ENCODE assay signal across 27 cellular contexts in genomic region chr12:130977759-130978127, GRCh38. TPM values are rescaled to one million over a fixed set of nuclear protein-coding genes. Genes with fewer than 3 reads are reported as not detected.
"Had no signal": no experiment of that assay in that cellular context is flagged by ENCODE, and none has a peak within 500 bp of the region (broad histone marks: within the 10 kb centered on the region; RNA-seq: fewer than 3 reads in every experiment).

No MANE protein-coding gene starts in this region.

- H3K27ac ChIP-seq: foreskin keratinocyte, hepatocyte, neutrophil, thoracic aorta, upper lobe of left lung, WERI-Rb-1 had no signal

- H3K9me3 Mint-ChIP-seq: activated CD4-positive, alpha-beta T cell treated with anti-CD3 and anti-CD28 coated beads, Interleukin-2, amount 10 ng/mL, durations not matched to agents 7 days and 5 days; activated CD8-positive, alpha-beta T cell treated with anti-CD3 and anti-CD28 coated beads for 36 hours; activated naive CD4-positive, alpha-beta T cell treated with anti-CD3 and anti-CD28 coated beads, Interleukin-2, amount 50 U/mL, for 72 hours; activated T-cell treated with anti-CD3 and anti-CD28 coated beads, Interleukin-2, amount 50 U/mL, for 72 hours; central memory CD8-positive, alpha-beta T cell; dendritic cell treated with granulocyte-macrophage colony-stimulating factor and Interleukin-4, amounts not matched to agents 40 ng/mL and 50 ng/mL, for 4 days; endodermal cell; naive thymus-derived CD8-positive, alpha-beta T cell; stimulated activated effector memory CD8-positive, alpha-beta T cell treated with anti-CD3 and anti-CD28 coated beads, Interleukin-12 subunit alpha, Interleukin-12 subunit beta, amount 100 ng/mL, for 72 hours; stimulated activated naive CD8-positive, alpha-beta T cell treated with anti-CD3 and anti-CD28 coated beads, Interleukin-15, Interleukin-2, amounts not matched to agents 100 ng/mL and 50 ng/mL, for 24 hours had no signal

- H3K4me2 ChIP-seq: hepatocyte had no signal

- H3K4me3 Mint-ChIP-seq: activated CD4-positive, alpha-beta T cell treated with anti-CD3 and anti-CD28 coated beads, Interleukin-2, amount 10 ng/mL, durations not matched to agents 7 days and 5 days; activated CD8-positive, alpha-beta T cell treated with anti-CD3 and anti-CD28 coated beads for 36 hours; activated T-cell treated with anti-CD3 and anti-CD28 coated beads, Interleukin-2, amount 50 U/mL, for 72 hours; central memory CD8-positive, alpha-beta T cell; dendritic cell treated with granulocyte-macrophage colony-stimulating factor and Interleukin-4, amounts not matched to agents 40 ng/mL and 50 ng/mL, for 4 days; endodermal cell; naive thymus-derived CD8-positive, alpha-beta T cell; stimulated activated effector memory CD8-positive, alpha-beta T cell treated with anti-CD3 and anti-CD28 coated beads, Interleukin-12 subunit alpha, Interleukin-12 subunit beta, amount 100 ng/mL, for 72 hours; stimulated activated naive CD8-positive, alpha-beta T cell treated with anti-CD3 and anti-CD28 coated beads, Interleukin-15, Interleukin-2, amounts not matched to agents 100 ng/mL and 50 ng/mL, for 24 hours had no signal

- ATAC-seq: activated CD8-positive, alpha-beta T cell treated with anti-CD3 and anti-CD28 coated beads for 36 hours; activated naive CD4-positive, alpha-beta T cell treated with anti-CD3 and anti-CD28 coated beads, Interleukin-2, amount 50 U/mL, for 72 hours; activated T-cell treated with anti-CD3 and anti-CD28 coated beads, Interleukin-2, amount 50 U/mL, for 72 hours; esophagus mucosa; foreskin keratinocyte; naive thymus-derived CD8-positive, alpha-beta T cell; stimulated activated effector memory CD8-positive, alpha-beta T cell treated with anti-CD3 and anti-CD28 coated beads, Interleukin-12 subunit alpha, Interleukin-12 subunit beta, amount 100 ng/mL, for 72 hours had no signal

- H3K4me1 ChIP-seq: breast epithelium, foreskin keratinocyte had no signal

- H3K9me3 ChIP-seq: breast epithelium, neutrophil, sigmoid colon, thoracic aorta, upper lobe of left lung had no signal

- H2AFZ ChIP-seq: hepatocyte had no signal

- H3K79me2 ChIP-seq: hepatocyte had no signal

- H3K36me3 ChIP-seq: breast epithelium, neutrophil, sigmoid colon, thoracic aorta, WERI-Rb-1 had no signal

- H3K27me3 ChIP-seq: breast epithelium, foreskin keratinocyte, hepatocyte, sigmoid colon, upper lobe of left lung had no signal

- DNase-seq: activated CD4-positive, alpha-beta T cell treated with anti-CD3 and anti-CD28 coated beads, Interleukin-2, amount 10 ng/mL, durations not matched to agents 7 days and 5 days; activated CD4-positive, CD25-positive, alpha-beta regulatory T cell treated with anti-CD3 and anti-CD28 coated beads, Interleukin-2, amount 50 U/mL, for 72 hours; activated CD8-positive, alpha-beta T cell treated with anti-CD3 and anti-CD28 coated beads for 36 hours; activated naive CD4-positive, alpha-beta T cell; activated T-cell treated with anti-CD3 and anti-CD28 coated beads for 4 hours; activated T-cell treated with anti-CD3 and anti-CD28 coated beads, Interleukin-2, amount 50 U/mL, for 72 hours; foreskin keratinocyte; glutamatergic neuron; midbrain; naive thymus-derived CD8-positive, alpha-beta T cell; small intestine; stimulated activated CD4-positive, alpha-beta T cell treated with anti-CD3 and anti-CD28 coated beads, Interleukin-4, amount 100 ng/mL, for 24 hours; T-helper 9 cell; upper lobe of left lung; WERI-Rb-1 had no signal

- H3K36me3 Mint-ChIP-seq: activated naive CD4-positive, alpha-beta T cell treated with anti-CD3 and anti-CD28 coated beads, Interleukin-2, amount 50 U/mL, for 72 hours; naive thymus-derived CD8-positive, alpha-beta T cell; stimulated activated effector memory CD8-positive, alpha-beta T cell treated with anti-CD3 and anti-CD28 coated beads, Interleukin-12 subunit alpha, Interleukin-12 subunit beta, amount 100 ng/mL, for 72 hours had no signal

- H3K4me1 Mint-ChIP-seq: activated CD4-positive, alpha-beta T cell treated with anti-CD3 and anti-CD28 coated beads, Interleukin-2, amount 10 ng/mL, durations not matched to agents 7 days and 5 days; central memory CD8-positive, alpha-beta T cell; endodermal cell; stimulated activated effector memory CD8-positive, alpha-beta T cell treated with anti-CD3 and anti-CD28 coated beads, Interleukin-12 subunit alpha, Interleukin-12 subunit beta, amount 100 ng/mL, for 72 hours had no signal

- H3K27me3 Mint-ChIP-seq: activated CD4-positive, alpha-beta T cell treated with anti-CD3 and anti-CD28 coated beads, Interleukin-2, amount 10 ng/mL, durations not matched to agents 7 days and 5 days; dendritic cell treated with granulocyte-macrophage colony-stimulating factor and Interleukin-4, amounts not matched to agents 40 ng/mL and 50 ng/mL, for 4 days; stimulated activated naive CD8-positive, alpha-beta T cell treated with anti-CD3 and anti-CD28 coated beads, Interleukin-15, Interleukin-2, amounts not matched to agents 100 ng/mL and 50 ng/mL, for 24 hours had no signal

- H3K27ac Mint-ChIP-seq: activated CD4-positive, alpha-beta T cell treated with anti-CD3 and anti-CD28 coated beads, Interleukin-2, amount 10 ng/mL, durations not matched to agents 7 days and 5 days; activated CD8-positive, alpha-beta T cell treated with anti-CD3 and anti-CD28 coated beads for 36 hours; activated naive CD4-positive, alpha-beta T cell treated with anti-CD3 and anti-CD28 coated beads, Interleukin-2, amount 50 U/mL, for 72 hours; activated T-cell treated with anti-CD3 and anti-CD28 coated beads, Interleukin-2, amount 50 U/mL, for 72 hours; stimulated activated effector memory CD8-positive, alpha-beta T cell treated with anti-CD3 and anti-CD28 coated beads, Interleukin-12 subunit alpha, Interleukin-12 subunit beta, amount 100 ng/mL, for 72 hours; stimulated activated naive CD8-positive, alpha-beta T cell treated with anti-CD3 and anti-CD28 coated beads, Interleukin-15, Interleukin-2, amounts not matched to agents 100 ng/mL and 50 ng/mL, for 24 hours had no signal

- H3K4me3 ChIP-seq: breast epithelium, hepatocyte, sigmoid colon, thoracic aorta, upper lobe of left lung had no signal

- FAIRE-seq: small intestine had no signal

RNA-seq across cellular contexts. Expression of gene ADGRD1, which starts 24.0 kb away (rescaled TPM):
- total RNA-seq: foreskin keratinocyte had no signal
- polyA plus RNA-seq: foreskin keratinocyte had no signal
